In genomic region chr21:15000076-15000475, GRCh38 we compare ENCODE assay signal across 13 cellular contexts.
DNase-seq lines count a peak whose midpoint lies in the region; ATAC-seq, FAIRE-seq and TF ChIP-seq lines count a peak whose summit lies in the region.
"Had no signal": no experiment of that assay in that cellular context is flagged by ENCODE, and none has a peak within 500 bp of the region (broad histone marks: within the 10 kb centered on the region; RNA-seq: fewer than 3 reads in every experiment).

No MANE protein-coding gene starts in this region.

- FAIRE-seq in A549 (lab: Jason Lieb, UNC) (no peak), H54 (lab: Jason Lieb, UNC) (peak; percentile 81)

- no peak overlapping the region for H3K27ac ChIP-seq in A549
- H3K27ac ChIP-seq in brain microvascular endothelial cell, result no peak overlapping the region
- no peak overlapping the region for H3K27ac ChIP-seq in vagina

- no peak for DNase-seq in A549 (ENCODE audit: low read depth in 1 of 2, low spot score in 1 of 2)
- DNase-seq in H54 (ENCODE audit: insufficient read length, low spot score), result no peak
- peak; percentile 46 for DNase-seq in brain microvascular endothelial cell
- DNase-seq in left kidney (ENCODE audit: low read depth, low spot score), result peak; percentile 54
- DNase-seq in NCI-H748 treated with DMSO at 0.1 percent for 48 hours (lab: John Stamatoyannopoulos, UW), result no peak
- DNase-seq in vagina (ENCODE audit: extremely low spot score in 2 of 2), result no peak
- DNase-seq: COR-L47, GOT3, head of caudate nucleus, left cardiac atrium, NCI-H1105 treated with DMSO at 0.1 percent for 48 hours had no signal

- H3K36me3 ChIP-seq in brain microvascular endothelial cell (replicated peaks) (no peaks in the 10 kb centered on the region), vagina (no peaks in the 10 kb centered on the region)

- H3K4me3 ChIP-seq in A549, result no peak overlapping the region
- H3K4me3 ChIP-seq in brain microvascular endothelial cell (ENCODE audit: low read depth, low read length), result no peak overlapping the region
- no peak overlapping the region for H3K4me3 ChIP-seq in vagina

- TF ChIP-seq EP300 in A549 (IDR thresholded peaks at IDR 0.05), result no peak

- H3K9me3 ChIP-seq in A549 (no peaks in the 10 kb centered on the region), vagina (no peaks in the 10 kb centered on the region)

- peak overlapping the region; percentile 58; the same call in 2 of the 3 replicates for H3K4me2 ChIP-seq in A549

- POLR2A ChIA-PET in A549 (lab: Yijun Ruan, JAX), result no interaction called here

- H3K4me1 ChIP-seq in A549, result peaks cover 88% of the 10 kb centered on the region
- H3K4me1 ChIP-seq in vagina, result peaks cover 73% of the 10 kb centered on the region

- ATAC-seq in A549, result no peak
- ATAC-seq in GM21737 (IDR thresholded peaks at IDR 0.05; ENCODE audit: unreplicated experiment), result no peak
- ATAC-seq in HG02610 (IDR thresholded peaks at IDR 0.05; ENCODE audit: unreplicated experiment), result no peak
- ATAC-seq: left cardiac atrium had no signal

- in situ Hi-C loops in brain microvascular endothelial cell (cut with HindIII; ENCODE audit: low pct_ligation_motif_present, low sequenced_read_pairs), result no loop called here

- CTCF ChIA-PET in A549 (lab: Yijun Ruan, JAX), result no interaction called here

- TF ChIP-seq RAD21 in A549 (conservative IDR thresholded peaks at IDR 0.05 in 1 of 2, IDR thresholded peaks at IDR 0.05 in 1 of 2), result no peak

- WGBS in A549 (ENCODE audit: missing lambda C conversion rate), result 86% methylated on average over 1 of the region's 1 CpG

- no peaks in the 10 kb centered on the region for H3K27me3 ChIP-seq in brain microvascular endothelial cell (replicated peaks)
- H3K27me3 ChIP-seq in vagina, result no peaks in the 10 kb centered on the region

- TF ChIP-seq POLR2A in A549 (IDR thresholded peaks at IDR 0.05; ENCODE audit: low read length) (no peak), H54 (IDR thresholded peaks at IDR 0.05; ENCODE audit: low read depth, low read length) (no peak), vagina (IDR thresholded peaks at IDR 0.05) (no peak)

- TF ChIP-seq CTCF in A549 (IDR thresholded peaks at IDR 0.05) (no peak), brain microvascular endothelial cell (IDR thresholded peaks at IDR 0.05; ENCODE audit: low read depth, low read length, missing control alignments) (no peak), vagina (IDR thresholded peaks at IDR 0.05) (no peak)

- intact Hi-C loops in vagina (cut with DNase I), result no loop called here

TF ChIP-seq in A549, 52 proteins besides CTCF, POLR2A, EP300 and RAD21:
- no peak for TF ChIP-seq FOSB (CRISPR knock-in tag; IDR thresholded peaks at IDR 0.05)
- TF ChIP-seq NR3C1 (IDR thresholded peaks at IDR 0.05), result no peak
- no peak for TF ChIP-seq EHF (CRISPR knock-in tag; IDR thresholded peaks at IDR 0.05)
- TF ChIP-seq HMGXB4 (CRISPR knock-in tag; IDR thresholded peaks at IDR 0.05; ENCODE audit: borderline replicate concordance), result no peak
- no peak for TF ChIP-seq FOXS1 (CRISPR knock-in tag; IDR thresholded peaks at IDR 0.05)
- TF ChIP-seq RARB (CRISPR knock-in tag; IDR thresholded peaks at IDR 0.05), result no peak
- no peak for TF ChIP-seq MAX (IDR thresholded peaks at IDR 0.05)
- no peak for TF ChIP-seq ELK1 (IDR thresholded peaks at IDR 0.05; ENCODE audit: low read depth, low read length)
TF ChIP-seq in A549: peak in this region for 0.

Comparison
In these comparisons a context has a peak if more than half of its experiments do, and no peak if none do; other contexts are left out.
1. DNase-seq: peak in brain microvascular endothelial cell (single experiment) and left kidney (single experiment); none in A549 (0 of 2), H54 (single experiment), NCI-H748 treated with DMSO at 0.1 percent for 48 hours (single experiment) and vagina (0 of 2).